Comparison of ENCODE assay signal across 26 cellular contexts in genomic region chr11:18563090-18563730, GRCh38. TPM values are rescaled to one million over a fixed set of nuclear protein-coding genes. Genes with fewer than 3 reads are reported as not detected.
"Had no signal": no experiment of that assay in that cellular context is flagged by ENCODE, and none has a peak within 500 bp of the region (broad histone marks: within the 10 kb centered on the region; RNA-seq: fewer than 3 reads in every experiment).

No MANE protein-coding gene starts in this region.

- H3K4me3 ChIP-seq: gastroesophageal sphincter, right lobe of liver, testis, vagina had no signal

- H3K27ac ChIP-seq: gastroesophageal sphincter, parathyroid adenoma, right lobe of liver, testis, vagina, VCaP had no signal

- DNase-seq: activated CD4-positive, alpha-beta T cell treated with anti-CD3 and anti-CD28 coated beads, Interleukin-2, amount 10 ng/mL, durations not matched to agents 7 days and 5 days; activated CD4-positive, CD25-positive, alpha-beta regulatory T cell treated with anti-CD3 and anti-CD28 coated beads, Interleukin-2, amount 50 U/mL, for 72 hours; activated CD8-positive, alpha-beta memory T cell treated with anti-CD3 and anti-CD28 coated beads, Interleukin-2, amount 10 ng/mL, durations not matched to agents 7 days and 5 days; activated CD8-positive, alpha-beta T cell treated with anti-CD3 and anti-CD28 coated beads for 36 hours; activated effector memory CD4-positive, alpha-beta T cell treated with anti-CD3 and anti-CD28 coated beads, Interleukin-2, amount 50 U/mL, for 16 hours; activated naive CD4-positive, alpha-beta T cell treated with anti-CD3 and anti-CD28 coated beads, Interleukin-2, amount 50 U/mL, for 16 hours; activated naive CD8-positive, alpha-beta T cell treated with anti-CD3 and anti-CD28 coated beads, Interleukin-2, amount 50 U/mL, for 24 hours; activated T-cell treated with anti-CD3 and anti-CD28 coated beads for 4 hours; aorta; effector CD4-positive, alpha-beta T cell; head of caudate nucleus; hypothalamus; left cardiac atrium; right lobe of liver; small intestine; stimulated activated CD4-positive, alpha-beta T cell treated with anti-CD3 and anti-CD28 coated beads, Interleukin-15, amount 100 ng/mL, for 24 hours; stimulated activated naive CD4-positive, alpha-beta T cell; testis had no signal

- H3K27me3 ChIP-seq: gastroesophageal sphincter, right lobe of liver, testis, vagina had no signal

- H3K27me3 Mint-ChIP-seq: activated CD4-positive, alpha-beta T cell treated with anti-CD3 and anti-CD28 coated beads, Interleukin-2, amount 10 ng/mL, durations not matched to agents 7 days and 5 days; activated CD8-positive, alpha-beta memory T cell treated with anti-CD3 and anti-CD28 coated beads, Interleukin-2, amount 10 ng/mL, durations not matched to agents 7 days and 5 days; activated CD8-positive, alpha-beta T cell treated with anti-CD3 and anti-CD28 coated beads for 36 hours; activated naive CD8-positive, alpha-beta T cell treated with anti-CD3 and anti-CD28 coated beads, Interleukin-2, amount 50 U/mL, for 24 hours; brain; type B pancreatic cell had no signal

- H3K4me3 Mint-ChIP-seq: activated CD4-positive, alpha-beta T cell treated with anti-CD3 and anti-CD28 coated beads, Interleukin-2, amount 10 ng/mL, durations not matched to agents 7 days and 5 days; activated CD8-positive, alpha-beta memory T cell treated with anti-CD3 and anti-CD28 coated beads, Interleukin-2, amount 10 ng/mL, durations not matched to agents 7 days and 5 days; activated CD8-positive, alpha-beta T cell treated with anti-CD3 and anti-CD28 coated beads for 36 hours; activated naive CD8-positive, alpha-beta T cell treated with anti-CD3 and anti-CD28 coated beads, Interleukin-2, amount 50 U/mL, for 24 hours; brain; nephron; T-helper 2 cell treated with Interferon-gamma antibody and Interleukin-4, amounts not matched to agents 5 μg/mL and 100 μg/mL, for 36 hours; type B pancreatic cell had no signal

- H3K4me1 Mint-ChIP-seq: activated CD4-positive, alpha-beta T cell treated with anti-CD3 and anti-CD28 coated beads, Interleukin-2, amount 10 ng/mL, durations not matched to agents 7 days and 5 days; activated CD8-positive, alpha-beta memory T cell treated with anti-CD3 and anti-CD28 coated beads, Interleukin-2, amount 10 ng/mL, durations not matched to agents 7 days and 5 days; activated naive CD8-positive, alpha-beta T cell treated with anti-CD3 and anti-CD28 coated beads, Interleukin-2, amount 50 U/mL, for 24 hours; brain; nephron had no signal

- H2AFZ ChIP-seq: parathyroid adenoma had no signal

- H3K27ac Mint-ChIP-seq: activated CD4-positive, alpha-beta T cell treated with anti-CD3 and anti-CD28 coated beads, Interleukin-2, amount 10 ng/mL, durations not matched to agents 7 days and 5 days; activated CD8-positive, alpha-beta memory T cell treated with anti-CD3 and anti-CD28 coated beads, Interleukin-2, amount 10 ng/mL, durations not matched to agents 7 days and 5 days; activated CD8-positive, alpha-beta T cell treated with anti-CD3 and anti-CD28 coated beads for 36 hours; activated naive CD8-positive, alpha-beta T cell treated with anti-CD3 and anti-CD28 coated beads, Interleukin-2, amount 50 U/mL, for 24 hours; brain; nephron; T-helper 2 cell treated with Interferon-gamma antibody and Interleukin-4, amounts not matched to agents 5 μg/mL and 100 μg/mL, for 36 hours; type B pancreatic cell had no signal

- H3K4me1 ChIP-seq: gastroesophageal sphincter, parathyroid adenoma, right lobe of liver, testis, vagina had no signal

- H3K9me3 ChIP-seq: gastroesophageal sphincter, right lobe of liver, testis, vagina had no signal

- H3K79me2 ChIP-seq: parathyroid adenoma had no signal

- ATAC-seq: activated CD8-positive, alpha-beta memory T cell treated with anti-CD3 and anti-CD28 coated beads, Interleukin-2, amount 10 ng/mL, durations not matched to agents 7 days and 5 days; activated CD8-positive, alpha-beta T cell treated with anti-CD3 and anti-CD28 coated beads for 36 hours; activated naive CD8-positive, alpha-beta T cell treated with anti-CD3 and anti-CD28 coated beads, Interleukin-2, amount 50 U/mL, for 24 hours; gastroesophageal sphincter; left cardiac atrium; right lobe of liver had no signal

RNA-seq across cellular contexts. Expression of gene MISFA, which starts 36.4 kb away (rescaled TPM):
- total RNA-seq: vagina had no signal
